In the genomic region with DNA sequence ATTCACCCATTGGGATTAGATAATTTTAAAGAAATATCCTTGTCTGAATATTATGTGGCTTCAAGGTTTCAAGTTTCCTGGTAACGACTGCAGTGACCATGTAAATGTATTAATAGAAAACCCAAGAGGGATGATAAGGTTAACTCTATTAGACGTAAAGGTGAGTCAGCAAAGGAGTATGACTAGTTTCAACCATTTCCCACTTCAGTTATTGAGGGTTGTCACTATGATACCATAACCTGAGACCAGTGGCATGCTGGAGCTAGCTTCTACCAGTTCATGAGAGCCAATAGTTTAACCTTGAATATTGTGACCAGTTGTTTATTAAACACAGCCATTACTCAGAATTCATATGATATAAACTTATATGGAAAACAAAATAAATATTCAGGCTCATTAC, we compare ENCODE assay signal across 28 cellular contexts.
"Had no signal": no experiment of that assay in that cellular context is flagged by ENCODE, and none has a peak within 500 bp of the region (broad histone marks: within the 10 kb centered on the region; RNA-seq: fewer than 3 reads in every experiment).

No MANE protein-coding gene starts in this region.

- H3K4me2 ChIP-seq: neural progenitor cell had no signal

- DNase-seq: activated B cell treated with CpG ODN at 0.5 μM for 24 hours; activated CD4-positive, alpha-beta T cell treated with anti-CD3 and anti-CD28 coated beads for 36 hours; activated CD4-positive, alpha-beta T cell treated with anti-CD3 and anti-CD28 coated beads, Interleukin-2, amount 50 U/mL, for 4 hours; activated CD8-positive, alpha-beta memory T cell treated with anti-CD3 and anti-CD28 coated beads for 24 hours; activated CD8-positive, alpha-beta memory T cell treated with anti-CD3 and anti-CD28 coated beads, Interleukin-2, amount 50 U/mL, for 4 hours; activated T-cell treated with anti-CD3 and anti-CD28 coated beads, Interleukin-2, amount 50 U/mL, for 24 hours; adrenal gland; colonic mucosa; heart right ventricle; kidney; lower lobe of right lung; naive thymus-derived CD8-positive, alpha-beta T cell; posterior cingulate gyrus; small intestine; stimulated activated CD4-positive, alpha-beta T cell treated with anti-CD3 and anti-CD28 coated beads, Interleukin-2, amount 100 ng/mL, for 24 hours; stomach; T-helper 9 cell had no signal

- H3K4me3 ChIP-seq: adrenal gland, ascending aorta, colonic mucosa, heart right ventricle, lower lobe of right lung, neural progenitor cell, stomach, suprapubic skin, tibial nerve had no signal

- H3K9ac ChIP-seq: neural progenitor cell had no signal

- H2AFZ ChIP-seq: neural progenitor cell had no signal

- ATAC-seq: activated CD4-positive, alpha-beta T cell treated with anti-CD3 and anti-CD28 coated beads for 36 hours; activated T-helper 17 cell treated with anti-CD3 and anti-CD28 coated beads, Interleukin-2, amount 50 U/mL, for 72 hours; heart right ventricle; left lobe of liver; lower lobe of right lung; naive thymus-derived CD8-positive, alpha-beta T cell; sciatic nerve; stimulated activated effector memory CD8-positive, alpha-beta T cell treated with anti-CD3 and anti-CD28 coated beads, Interleukin-12 subunit alpha, Interleukin-12 subunit beta, amount 100 ng/mL, for 72 hours had no signal

- H3K9me3 ChIP-seq: adrenal gland, ascending aorta, colonic mucosa, heart right ventricle, lower lobe of right lung, stomach, suprapubic skin, tibial nerve had no signal

- H3K36me3 ChIP-seq: adrenal gland, ascending aorta, colonic mucosa, heart right ventricle, lower lobe of right lung, neural progenitor cell, stomach, suprapubic skin, tibial nerve had no signal

- H3K27me3 ChIP-seq: adrenal gland, ascending aorta, colonic mucosa, heart right ventricle, neural progenitor cell, stomach, suprapubic skin, tibial nerve had no signal

- H3K27me3 Mint-ChIP-seq: activated CD4-positive, alpha-beta T cell treated with anti-CD3 and anti-CD28 coated beads for 36 hours; activated naive CD8-positive, alpha-beta T cell; activated T-cell treated with anti-CD3 and anti-CD28 coated beads, Interleukin-2, amount 50 U/mL, for 24 hours; activated T-helper 17 cell treated with anti-CD3 and anti-CD28 coated beads, Interleukin-2, amount 50 U/mL, for 72 hours; central memory CD8-positive, alpha-beta T cell had no signal

- H3K4me1 Mint-ChIP-seq: activated B cell treated with CpG ODN at 0.5 μM for 24 hours; activated CD4-positive, alpha-beta T cell treated with anti-CD3 and anti-CD28 coated beads for 36 hours; activated T-helper 17 cell treated with anti-CD3 and anti-CD28 coated beads, Interleukin-2, amount 50 U/mL, for 72 hours; central memory CD8-positive, alpha-beta T cell; naive thymus-derived CD8-positive, alpha-beta T cell; neural progenitor cell; stimulated activated effector memory CD8-positive, alpha-beta T cell treated with anti-CD3 and anti-CD28 coated beads, Interleukin-12 subunit alpha, Interleukin-12 subunit beta, amount 100 ng/mL, for 72 hours had no signal

- H3K27ac Mint-ChIP-seq: activated B cell treated with CpG ODN at 0.5 μM for 24 hours; activated CD4-positive, alpha-beta T cell treated with anti-CD3 and anti-CD28 coated beads for 36 hours; activated naive CD8-positive, alpha-beta T cell; activated T-cell treated with anti-CD3 and anti-CD28 coated beads, Interleukin-2, amount 50 U/mL, for 24 hours; activated T-helper 17 cell treated with anti-CD3 and anti-CD28 coated beads, Interleukin-2, amount 50 U/mL, for 72 hours; naive thymus-derived CD8-positive, alpha-beta T cell; neural progenitor cell; stimulated activated effector memory CD8-positive, alpha-beta T cell treated with anti-CD3 and anti-CD28 coated beads, Interleukin-12 subunit alpha, Interleukin-12 subunit beta, amount 100 ng/mL, for 72 hours had no signal

- H3K36me3 Mint-ChIP-seq: activated naive CD8-positive, alpha-beta T cell; naive thymus-derived CD8-positive, alpha-beta T cell; neural progenitor cell; stimulated activated effector memory CD8-positive, alpha-beta T cell treated with anti-CD3 and anti-CD28 coated beads, Interleukin-12 subunit alpha, Interleukin-12 subunit beta, amount 100 ng/mL, for 72 hours had no signal

- H3K9me3 Mint-ChIP-seq: activated B cell treated with CpG ODN at 0.5 μM for 24 hours; activated T-cell treated with anti-CD3 and anti-CD28 coated beads, Interleukin-2, amount 50 U/mL, for 24 hours; activated T-helper 17 cell treated with anti-CD3 and anti-CD28 coated beads, Interleukin-2, amount 50 U/mL, for 72 hours; central memory CD8-positive, alpha-beta T cell; naive thymus-derived CD8-positive, alpha-beta T cell; neural progenitor cell; stimulated activated effector memory CD8-positive, alpha-beta T cell treated with anti-CD3 and anti-CD28 coated beads, Interleukin-12 subunit alpha, Interleukin-12 subunit beta, amount 100 ng/mL, for 72 hours had no signal

- H3K4me1 ChIP-seq: adrenal gland, ascending aorta, colonic mucosa, heart right ventricle, lower lobe of right lung, neural progenitor cell, stomach, suprapubic skin, tibial nerve had no signal

- H3K27ac ChIP-seq: adrenal gland, ascending aorta, colonic mucosa, epithelial cell of prostate, heart right ventricle, lower lobe of right lung, neural progenitor cell, stomach, suprapubic skin, tibial nerve had no signal

- H3K4me3 Mint-ChIP-seq: activated B cell treated with CpG ODN at 0.5 μM for 24 hours; activated CD4-positive, alpha-beta T cell treated with anti-CD3 and anti-CD28 coated beads for 36 hours; activated naive CD8-positive, alpha-beta T cell; activated T-cell treated with anti-CD3 and anti-CD28 coated beads, Interleukin-2, amount 50 U/mL, for 24 hours; activated T-helper 17 cell treated with anti-CD3 and anti-CD28 coated beads, Interleukin-2, amount 50 U/mL, for 72 hours; central memory CD8-positive, alpha-beta T cell; naive thymus-derived CD8-positive, alpha-beta T cell; neural progenitor cell; stimulated activated effector memory CD8-positive, alpha-beta T cell treated with anti-CD3 and anti-CD28 coated beads, Interleukin-12 subunit alpha, Interleukin-12 subunit beta, amount 100 ng/mL, for 72 hours had no signal
